In the genomic region with DNA sequence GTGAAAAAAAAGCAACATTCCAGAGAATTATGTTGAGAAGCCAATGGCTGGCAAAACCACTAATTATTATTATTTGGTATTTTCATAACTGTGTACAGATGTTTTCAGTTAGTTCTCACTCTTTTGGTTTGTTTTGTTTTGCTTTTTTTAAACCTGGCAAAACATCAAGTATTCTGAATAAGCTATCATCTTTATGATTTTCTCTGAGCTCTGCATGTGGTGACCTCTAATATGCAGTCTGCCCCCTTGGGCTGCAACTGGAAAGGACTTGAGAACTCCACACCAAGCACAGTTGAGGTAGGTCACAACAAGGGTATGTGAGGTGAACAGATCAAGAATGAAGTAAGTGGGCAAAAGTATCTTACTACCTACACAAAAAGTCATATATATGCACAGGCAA, we compare ENCODE assay signal across 17 cellular contexts.
"Had no signal": no experiment of that assay in that cellular context is flagged by ENCODE, and none has a peak within 500 bp of the region (broad histone marks: within the 10 kb centered on the region; RNA-seq: fewer than 3 reads in every experiment).

No MANE protein-coding gene starts in this region.

- H3K27me3 Mint-ChIP-seq: activated naive CD8-positive, alpha-beta T cell; activated T-cell treated with anti-CD3 and anti-CD28 coated beads, Interleukin-2, amount 50 U/mL, for 24 hours had no signal

- ATAC-seq: activated CD4-positive, CD25-positive, alpha-beta regulatory T cell treated with anti-CD3 and anti-CD28 coated beads, Interleukin-2, amount 50 U/mL, for 24 hours; gastroesophageal sphincter; left ventricle myocardium superior; pancreas had no signal

- H3K4me3 Mint-ChIP-seq: activated naive CD8-positive, alpha-beta T cell; activated T-cell treated with anti-CD3 and anti-CD28 coated beads, Interleukin-2, amount 50 U/mL, for 24 hours; neural progenitor cell; T-helper 2 cell treated with Interferon-gamma antibody and Interleukin-4, amounts not matched to agents 5 μg/mL and 100 μg/mL, for 36 hours had no signal

- H3K36me3 Mint-ChIP-seq: activated naive CD8-positive, alpha-beta T cell; neural progenitor cell had no signal

- DNase-seq: activated effector memory CD4-positive, alpha-beta T cell treated with Interleukin-2 at 50 U/mL for 16 hours; activated T-cell treated with anti-CD3 and anti-CD28 coated beads, Interleukin-2, amount 50 U/mL, for 24 hours; colonic mucosa; effector memory CD4-positive, alpha-beta T cell; left ventricle myocardium superior; mesendoderm; pancreas; retina; SW 1271; thyroid gland had no signal

- H3K27ac Mint-ChIP-seq: activated naive CD8-positive, alpha-beta T cell; activated T-cell treated with anti-CD3 and anti-CD28 coated beads, Interleukin-2, amount 50 U/mL, for 24 hours; neural progenitor cell; T-helper 2 cell treated with Interferon-gamma antibody and Interleukin-4, amounts not matched to agents 5 μg/mL and 100 μg/mL, for 36 hours had no signal

- H3K9me3 Mint-ChIP-seq: activated T-cell treated with anti-CD3 and anti-CD28 coated beads, Interleukin-2, amount 50 U/mL, for 24 hours; neural progenitor cell; T-helper 2 cell treated with Interferon-gamma antibody and Interleukin-4, amounts not matched to agents 5 μg/mL and 100 μg/mL, for 36 hours had no signal

- H3K4me3 ChIP-seq: colonic mucosa, gastroesophageal sphincter, neural progenitor cell, pancreas, skin epidermis, thyroid gland, vagina had no signal
